ENCODE assay signal across 10 cellular contexts in the genomic region with DNA sequence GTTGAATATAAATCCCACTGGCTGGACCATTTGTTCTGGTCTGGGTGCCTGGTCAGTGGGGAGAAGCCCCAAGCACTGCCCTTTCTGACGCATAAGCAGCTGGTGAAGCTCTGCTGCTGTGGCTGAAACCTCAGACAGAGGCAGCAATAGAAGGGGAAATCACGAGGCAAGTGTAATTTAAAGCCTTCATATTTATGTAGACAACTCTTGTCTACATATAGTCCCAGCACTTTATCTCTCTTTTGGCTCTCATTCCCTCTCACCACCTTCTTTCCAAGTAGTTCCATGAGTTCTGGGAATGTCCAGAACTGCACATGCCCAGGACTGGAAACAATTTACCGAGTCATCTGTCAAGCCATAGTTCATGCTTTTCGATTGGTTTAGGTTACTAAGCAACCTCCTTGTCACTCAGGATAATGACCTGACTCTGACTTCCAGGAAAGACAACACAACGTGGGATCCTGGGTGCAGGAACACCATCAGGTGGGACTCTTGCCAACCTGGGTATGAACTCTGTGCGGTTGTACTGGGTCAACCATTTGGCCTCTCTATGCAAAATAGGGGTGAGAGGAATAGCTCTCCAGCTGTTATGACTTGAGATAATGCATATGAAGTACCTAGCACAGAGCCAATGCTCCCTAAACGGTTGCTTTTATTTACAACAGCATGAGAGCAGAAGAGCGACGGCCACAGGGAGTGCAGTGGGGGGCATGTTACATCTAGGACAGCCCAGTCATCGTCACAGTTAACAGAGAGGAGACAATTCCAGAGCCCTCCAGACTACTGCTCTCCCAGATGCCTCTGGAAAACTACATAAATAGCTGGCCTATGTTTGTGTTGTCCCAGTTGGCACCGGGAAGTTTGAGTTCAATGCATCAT.
DNase-seq lines count a peak whose midpoint lies in the region; ATAC-seq and TF ChIP-seq lines count a peak whose summit lies in the region.
"Had no signal": no experiment of that assay in that cellular context is flagged by ENCODE, and none has a peak within 500 bp of the region (broad histone marks: within the 10 kb centered on the region; RNA-seq: fewer than 3 reads in every experiment).

No MANE protein-coding gene starts in this region.

- ATAC-seq in GM19463 (IDR thresholded peaks at IDR 0.05; ENCODE audit: unreplicated experiment) (peak; percentile 89), left colon (peak; percentile 29), GM21576 (IDR thresholded peaks at IDR 0.05; ENCODE audit: unreplicated experiment) (no peak)
- ATAC-seq: Panc1 had no signal

- H2BK15ac ChIP-seq in mesenchymal stem cell (ENCODE audit: low read depth, poor library complexity, severe bottlenecking): no peak overlapping the region

- H3K14ac ChIP-seq in mesenchymal stem cell (ENCODE audit: low read length in 2 of 2): no peak overlapping the region

- TF ChIP-seq CTCF in OCI-LY7 (conservative IDR thresholded peaks at IDR 0.05; ENCODE audit: low read length): no peak

- H3K27ac ChIP-seq in OCI-LY7 (ENCODE audit: low read depth, low read length, poor library complexity, severe bottlenecking) (no peak overlapping the region), mesenchymal stem cell (ENCODE audit: low read length, poor library complexity, severe bottlenecking) (no peak overlapping the region)

- no peaks in the 10 kb centered on the region for H3K9me2 ChIP-seq in OCI-LY7 (ENCODE audit: insufficient read depth, low read length)

- no peaks in the 10 kb centered on the region for H4K20me1 ChIP-seq in OCI-LY7 (ENCODE audit: insufficient read depth, low read length)

- intact Hi-C loops in OCI-LY7 (cut with micrococcal nuclease; ENCODE audit: unreplicated experiment): no loop called here
- intact Hi-C loops in left colon (cut with DNase I, micrococcal nuclease): no loop called here

- no peak overlapping the region for H3K9ac ChIP-seq in mesenchymal stem cell (ENCODE audit: low read length)

- H2BK120ac ChIP-seq in mesenchymal stem cell (ENCODE audit: low read depth, low read length): no peak overlapping the region

- POLR2A ChIA-PET in OCI-LY7 (lab: Charles Lee): interaction anchor here (1.4 kb wide), 1 partner anchor 43 kb away, joined by 3 read pairs; no protein-coding TSS in a partner anchor

- no TSS peak for BruUV-seq in OCI-LY7 (replicated peaks; lab: Mats Ljungman, UMichigan)

- peak overlapping the region; percentile 39 for H3K4me2 ChIP-seq in OCI-LY7 (ENCODE audit: low read length)
- H3K4me2 ChIP-seq in mesenchymal stem cell (ENCODE audit: low read length, poor library complexity, severe bottlenecking): no peak overlapping the region

- H3K79me1 ChIP-seq in mesenchymal stem cell (replicated peaks; ENCODE audit: low read length, poor library complexity, severe bottlenecking): no peaks in the 10 kb centered on the region

- WGBS in mesenchymal stem cell: 81% methylated on average over 11 of the region's 11 CpGs

- H3K4ac ChIP-seq in mesenchymal stem cell (ENCODE audit: low read depth in 1 of 2, low read length in 2 of 2): no peak overlapping the region

- H3K9me3 ChIP-seq in OCI-LY7 (ENCODE audit: low read length): no peaks in the 10 kb centered on the region
- H3K9me3 ChIP-seq in mesenchymal stem cell (ENCODE audit: control insufficient read depth, low read length): no peaks in the 10 kb centered on the region

- H2AK5ac ChIP-seq in mesenchymal stem cell (ENCODE audit: low read length, severe bottlenecking): no peak overlapping the region

- H3K79me2 ChIP-seq in OCI-LY7 (ENCODE audit: insufficient read depth, low read depth, low read length): no peaks in the 10 kb centered on the region

- peak overlapping the region; percentile 41; the same call in 1 of the 2 replicates for H2AFZ ChIP-seq in OCI-LY7 (ENCODE audit: low read length)
- no peak overlapping the region for H2AFZ ChIP-seq in mesenchymal stem cell (ENCODE audit: low read depth, low read length)

- no peak overlapping the region for H2BK12ac ChIP-seq in mesenchymal stem cell (ENCODE audit: low read length in 2 of 2)

- H3K4me1 ChIP-seq in OCI-LY7 (ENCODE audit: insufficient read depth, low read length, poor library complexity, severe bottlenecking) (peaks cover 17% of the 10 kb centered on the region), mesenchymal stem cell (ENCODE audit: control insufficient read depth, insufficient read depth, low read depth, low read length) (peaks cover 6% of the 10 kb centered on the region)

- no peak overlapping the region for H3K18ac ChIP-seq in mesenchymal stem cell (ENCODE audit: low read depth in 1 of 2, low read length in 2 of 2)

- no peak overlapping the region for H3K4me3 ChIP-seq in OCI-LY7 (ENCODE audit: low read depth, low read length, poor library complexity, severe bottlenecking)
- no peak overlapping the region for H3K4me3 ChIP-seq in mesenchymal stem cell (ENCODE audit: insufficient read depth in 1 of 2, low read depth in 1 of 2, low read length in 2 of 2)

- no peak overlapping the region for H4K91ac ChIP-seq in mesenchymal stem cell (ENCODE audit: low read length)

- CTCF ChIA-PET in OCI-LY7 (lab: Charles Lee; ENCODE audit: unreplicated experiment): no interaction called here

- peak; percentile 66 for DNase-seq in COLO668 (lab: John Stamatoyannopoulos, UW; ENCODE audit: unreplicated experiment)
- DNase-seq in OCI-LY7 (ENCODE audit: low spot score): peak; percentile 13
- DNase-seq in left colon: no peak
- DNase-seq in stimulated activated CD4-positive, alpha-beta T cell treated with anti-CD3 and anti-CD28 coated beads, Interleukin-15, amount 100 ng/mL, for 24 hours: no peak
- no peak for DNase-seq in mesenchymal stem cell
- no peak for DNase-seq in NCI-H774 (lab: John Stamatoyannopoulos, UW)
- DNase-seq: caudate nucleus had no signal

- no peaks in the 10 kb centered on the region for H3K36me3 ChIP-seq in OCI-LY7 (ENCODE audit: insufficient read depth, low read length)
- no peaks in the 10 kb centered on the region for H3K36me3 ChIP-seq in mesenchymal stem cell (ENCODE audit: control insufficient read depth in 1 of 2, insufficient read depth in 2 of 2, low read depth in 1 of 2, low read length in 2 of 2)

- H3K23ac ChIP-seq in mesenchymal stem cell (ENCODE audit: low read length in 2 of 2): no peak overlapping the region

- no peak overlapping the region for H2BK5ac ChIP-seq in mesenchymal stem cell (ENCODE audit: low read depth, low read length, poor library complexity, severe bottlenecking)

- H4K8ac ChIP-seq in mesenchymal stem cell (ENCODE audit: low read length): no peak overlapping the region

- no peaks in the 10 kb centered on the region for H3K27me3 ChIP-seq in mesenchymal stem cell (ENCODE audit: control insufficient read depth in 1 of 2, insufficient read depth in 1 of 2, low read length in 2 of 2)

Comparison
In these comparisons a context has a peak if more than half of its experiments do, and no peak if none do; other contexts are left out.
1. DNase-seq: peak in COLO668 (single experiment) and OCI-LY7 (single experiment); none in left colon (0 of 2), stimulated activated CD4-positive, alpha-beta T cell treated with anti-CD3 and anti-CD28 coated beads, Interleukin-15, amount 100 ng/mL, for 24 hours (single experiment), mesenchymal stem cell (single experiment) and NCI-H774 (single experiment).